In the genomic region with DNA sequence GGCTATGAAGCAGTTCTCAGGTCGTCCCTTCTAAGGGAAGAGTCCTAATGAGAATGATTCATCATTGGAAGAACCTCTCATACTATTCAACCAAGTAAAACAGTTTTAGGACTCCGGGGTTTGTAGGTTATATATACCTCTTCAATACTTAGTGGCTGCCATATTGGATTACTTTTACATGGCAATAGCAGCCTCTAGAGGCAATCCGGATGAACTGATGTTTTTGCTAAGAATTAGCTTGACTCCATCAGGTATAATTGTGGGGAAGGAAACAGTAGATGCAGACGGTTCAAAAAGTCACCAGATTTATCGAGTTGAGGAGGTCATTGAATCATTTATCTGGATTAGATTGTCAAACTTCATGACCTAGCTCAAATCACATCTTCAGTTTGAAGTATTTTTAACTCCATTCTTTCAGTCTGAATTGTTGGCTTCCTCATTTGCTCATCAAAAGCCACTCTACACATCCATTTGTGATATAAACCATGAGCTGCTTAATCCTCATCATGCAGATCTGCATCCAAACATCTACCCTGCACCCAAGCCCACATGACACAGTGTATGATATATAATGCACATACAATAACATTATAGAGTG, we compare ENCODE assay signal across 8 cellular contexts. TPM values are rescaled to one million over a fixed set of nuclear protein-coding genes. Genes with fewer than 3 reads are reported as not detected.
DNase-seq lines count a peak whose midpoint lies in the region; ATAC-seq and TF ChIP-seq lines count a peak whose summit lies in the region.

No MANE protein-coding gene starts in this region.

- peak; percentile 58 for TF ChIP-seq CTCF in PC-9 (conservative IDR thresholded peaks at IDR 0.05)

- no peak overlapping the region for H3K4me2 ChIP-seq in PC-9

- no peak for DNase-seq in activated CD8-positive, alpha-beta memory T cell treated with anti-CD3 and anti-CD28 coated beads, Interleukin-2, amount 10 ng/mL, durations not matched to agents 7 days and 5 days
- no peak for DNase-seq in activated CD8-positive, alpha-beta memory T cell treated with anti-CD3 and anti-CD28 coated beads, Interleukin-2, amount 50 U/mL, for 4 hours
- DNase-seq in HS-5 (ENCODE audit: low read depth), result peak; percentile 26
- peak in 1 of 2 experiments; percentile 11 for DNase-seq in PC-9
- peak; percentile 60 for DNase-seq in epidermal melanocyte (ENCODE audit: insufficient read length, low spot score)
- DNase-seq in naive B cell, result peak; percentile 45
- DNase-seq in activated gamma-delta T cell treated with Interleukin-2 at 50 U/mL for 16 hours, result no peak

- no peaks in the 10 kb centered on the region for H3K79me2 ChIP-seq in PC-9 (ENCODE audit: low read depth)

- CTCF ChIA-PET in activated CD8-positive, alpha-beta memory T cell treated with anti-CD3 and anti-CD28 coated beads, Interleukin-2, amount 10 ng/mL, durations not matched to agents 7 days and 5 days (lab: Charles Lee), result interaction anchor here (0.8 to 1.1 kb wide), 3 partner anchors 14 to 344 kb away, joined by 3 to 4 read pairs (median 3); no protein-coding TSS in a partner anchor
- CTCF ChIA-PET in PC-9 (lab: Charles Lee), result interaction anchor here (0.8 to 1.1 kb wide), 3 partner anchors 51 to 420 kb away, joined by 3 read pairs; no protein-coding TSS in a partner anchor

- H3K4me3 ChIP-seq in PC-9, result no peak overlapping the region

- POLR2A ChIA-PET in PC-9 (lab: Charles Lee; ENCODE audit: unreplicated experiment), result no interaction called here

- H2AFZ ChIP-seq in PC-9, result no peak overlapping the region

- H3F3A ChIP-seq in PC-9 (ENCODE audit: insufficient read depth, low read depth), result no peaks in the 10 kb centered on the region

- no peaks in the 10 kb centered on the region for H3K27me3 ChIP-seq in PC-9 (ENCODE audit: insufficient read depth, low read depth)

- no peaks in the 10 kb centered on the region for H3K36me3 Mint-ChIP-seq in activated CD8-positive, alpha-beta memory T cell treated with anti-CD3 and anti-CD28 coated beads, Interleukin-2, amount 10 ng/mL, durations not matched to agents 7 days and 5 days
- H3K36me3 Mint-ChIP-seq in naive B cell, result no peaks in the 10 kb centered on the region

- H3K4me3 Mint-ChIP-seq in activated CD8-positive, alpha-beta memory T cell treated with anti-CD3 and anti-CD28 coated beads, Interleukin-2, amount 10 ng/mL, durations not matched to agents 7 days and 5 days, result no peak overlapping the region
- no peak overlapping the region for H3K4me3 Mint-ChIP-seq in naive B cell

- no peaks in the 10 kb centered on the region for H3K9me3 ChIP-seq in PC-9 (ENCODE audit: insufficient read depth, low read depth)

- H3K9me3 Mint-ChIP-seq in activated CD8-positive, alpha-beta memory T cell treated with anti-CD3 and anti-CD28 coated beads, Interleukin-2, amount 10 ng/mL, durations not matched to agents 7 days and 5 days (ENCODE audit: low read depth), result no peaks in the 10 kb centered on the region
- no peaks in the 10 kb centered on the region for H3K9me3 Mint-ChIP-seq in naive B cell

- no peak overlapping the region for H3K27ac ChIP-seq in PC-9

- BruUV-seq in PC-9 (replicated peaks; lab: Mats Ljungman, UMichigan), result no TSS peak

- H3K36me3 ChIP-seq in PC-9 (ENCODE audit: low read depth), result no peaks in the 10 kb centered on the region

- intact Hi-C loops in PC-9 (cut with micrococcal nuclease; ENCODE audit: unreplicated experiment), result loop anchor here (1.0 to 5.0 kb wide), 4 partner anchors 258 to 980 kb away; no protein-coding TSS in a partner anchor

- no peaks in the 10 kb centered on the region for H4K20me1 ChIP-seq in PC-9 (ENCODE audit: insufficient read depth)

- ATAC-seq in activated CD8-positive, alpha-beta memory T cell treated with anti-CD3 and anti-CD28 coated beads, Interleukin-2, amount 10 ng/mL, durations not matched to agents 7 days and 5 days, result peak; percentile 80
- ATAC-seq in GM21619 (IDR thresholded peaks at IDR 0.05; ENCODE audit: unreplicated experiment) (peak; percentile 99), naive B cell (ENCODE audit: low read depth in 2 of 2) (peak; percentile 72 to 91)

- no peaks in the 10 kb centered on the region for H3K4me1 Mint-ChIP-seq in activated CD8-positive, alpha-beta memory T cell treated with anti-CD3 and anti-CD28 coated beads, Interleukin-2, amount 10 ng/mL, durations not matched to agents 7 days and 5 days
- H3K4me1 Mint-ChIP-seq in naive B cell, result peaks cover 0 to 4% (median 0%) of the 10 kb centered on the region in 3 donors

- no peaks in the 10 kb centered on the region for H3K27me3 Mint-ChIP-seq in activated CD8-positive, alpha-beta memory T cell treated with anti-CD3 and anti-CD28 coated beads, Interleukin-2, amount 10 ng/mL, durations not matched to agents 7 days and 5 days
- no peaks in the 10 kb centered on the region for H3K27me3 Mint-ChIP-seq in naive B cell

- no peak overlapping the region for H3K27ac Mint-ChIP-seq in activated CD8-positive, alpha-beta memory T cell treated with anti-CD3 and anti-CD28 coated beads, Interleukin-2, amount 10 ng/mL, durations not matched to agents 7 days and 5 days
- peak overlapping the region in 2 of 6 donors; percentile 18 to 63 for H3K27ac Mint-ChIP-seq in naive B cell

- no peaks in the 10 kb centered on the region for H3K4me1 ChIP-seq in PC-9 (replicated peaks; ENCODE audit: insufficient read depth)

- H3K9me2 ChIP-seq in PC-9 (ENCODE audit: insufficient read depth), result no peaks in the 10 kb centered on the region

RNA-seq across cellular contexts. Expression of gene GUCY1B1, which starts 28.4 kb away (rescaled TPM):
- 1 to 10 TPM in 1 of 2 experiments, under 1 TPM in 1; 0.09 to 1.5 TPM for total RNA-seq in activated CD8-positive, alpha-beta memory T cell treated with anti-CD3 and anti-CD28 coated beads, Interleukin-2, amount 10 ng/mL, durations not matched to agents 7 days and 5 days
- 0.38 and 0.39 TPM in 2 replicates for total RNA-seq in PC-9 (2021)
- 1 to 10 TPM in 4 of 6 donors, under 1 TPM in 2; 0.38 to 3.2 (median 1.3) TPM for polyA plus RNA-seq in naive B cell (ENCODE audit: low read depth in 6 of 6)

Comparison
In these comparisons a context has a peak if more than half of its experiments do, and no peak if none do; other contexts are left out.
1. DNase-seq: peak in HS-5 (single experiment), epidermal melanocyte (single experiment) and naive B cell (single experiment); none in activated CD8-positive, alpha-beta memory T cell treated with anti-CD3 and anti-CD28 coated beads, Interleukin-2, amount 10 ng/mL, durations not matched to agents 7 days and 5 days (single experiment), activated CD8-positive, alpha-beta memory T cell treated with anti-CD3 and anti-CD28 coated beads, Interleukin-2, amount 50 U/mL, for 4 hours (single experiment) and activated gamma-delta T cell treated with Interleukin-2 at 50 U/mL for 16 hours (single experiment).
2. Peak in every context shown above with its lines, with median percentiles within 50 percentile points of each other: ATAC-seq.